8 cellular contexts compared by ENCODE assay signal in the genomic region with DNA sequence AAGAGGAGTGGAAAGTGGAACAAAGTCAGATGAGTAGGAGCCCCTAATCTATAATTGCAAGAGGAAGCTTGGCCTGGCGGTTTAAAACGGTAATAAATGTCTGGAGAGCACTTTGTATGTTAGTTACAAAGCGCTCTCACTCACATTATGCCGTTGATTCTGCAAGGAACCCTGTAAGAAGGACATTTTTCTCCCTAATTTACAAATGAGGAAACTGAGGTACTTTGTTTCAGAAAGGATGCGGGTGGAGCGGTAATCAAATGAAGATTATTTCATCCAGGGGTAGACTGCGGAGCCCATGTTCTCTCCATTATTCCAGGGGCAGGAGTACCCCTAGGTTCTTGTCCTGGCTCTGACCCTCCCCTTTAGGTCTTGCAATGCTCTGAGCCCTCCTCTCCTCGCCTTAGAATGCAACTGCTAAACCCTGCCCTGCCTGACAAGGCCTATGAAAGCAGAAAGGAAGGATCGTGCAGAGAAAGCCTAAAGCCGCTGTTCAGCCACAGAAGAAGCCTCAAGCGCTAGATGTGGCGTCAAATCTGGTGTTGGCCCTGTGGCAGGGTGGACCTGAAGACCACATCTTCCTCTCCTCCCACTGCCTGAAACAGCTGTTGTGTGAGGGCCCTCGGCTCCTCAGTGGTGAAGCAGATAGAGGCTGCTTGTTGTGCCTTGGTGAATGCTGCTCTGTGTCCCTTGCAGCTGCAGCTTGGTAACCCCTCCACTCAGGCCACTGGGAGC. TPM values are rescaled to one million over a fixed set of nuclear protein-coding genes. Genes with fewer than 3 reads are reported as not detected.
DNase-seq lines count a peak whose midpoint lies in the region; ATAC-seq, FAIRE-seq and TF ChIP-seq lines count a peak whose summit lies in the region.

No MANE protein-coding gene starts in this region.

- peaks cover 8% of the 10 kb centered on the region for H3K4me1 Mint-ChIP-seq in astrocyte (ENCODE audit: low read depth, unreplicated experiment)
- peaks cover 34% of the 10 kb centered on the region for H3K4me1 Mint-ChIP-seq in memory B cell

- TF ChIP-seq CTCF in astrocyte (IDR thresholded peaks at IDR 0.05; ENCODE audit: insufficient read depth, low read depth, low read length) = no peak
- no peak for TF ChIP-seq CTCF in upper lobe of right lung (IDR thresholded peaks at IDR 0.05)

- H3K9me3 Mint-ChIP-seq in astrocyte (ENCODE audit: unreplicated experiment) (peaks cover 2% of the 10 kb centered on the region), memory B cell (no peaks in the 10 kb centered on the region)

- H3K9me3 ChIP-seq in astrocyte (ENCODE audit: insufficient read depth, low read depth, low read length) (no peaks in the 10 kb centered on the region), upper lobe of right lung (no peaks in the 10 kb centered on the region)

- H3K4me2 ChIP-seq in astrocyte (ENCODE audit: low read length) = peak overlapping the region; percentile 98

- ATAC-seq in memory B cell (ENCODE audit: low read depth) (no peak), upper lobe of right lung (no peak)

- peak overlapping the region; percentile 83 for H2AFZ ChIP-seq in astrocyte (ENCODE audit: low read depth, low read length)

- peak overlapping the region; percentile 67 for H3K4me3 ChIP-seq in astrocyte (ENCODE audit: insufficient read depth, low read depth, low read length)
- peak overlapping the region; percentile 85 for H3K4me3 ChIP-seq in upper lobe of right lung

- H3K27me3 Mint-ChIP-seq in astrocyte (ENCODE audit: low read depth, unreplicated experiment) = no peaks in the 10 kb centered on the region
- no peaks in the 10 kb centered on the region for H3K27me3 Mint-ChIP-seq in memory B cell

- peak overlapping the region; percentile 69 for H3K9ac ChIP-seq in astrocyte (ENCODE audit: low read length)

- H3K36me3 ChIP-seq in astrocyte (ENCODE audit: insufficient read depth, low read length) (no peaks in the 10 kb centered on the region), upper lobe of right lung (peaks cover under 1% of the 10 kb centered on the region)

- H3K4me3 Mint-ChIP-seq in astrocyte (ENCODE audit: unreplicated experiment) (peak overlapping the region; percentile 91), memory B cell (peak overlapping the region; percentile 99)

- H3K27ac ChIP-seq in astrocyte (ENCODE audit: low read depth, low read length) (no peak overlapping the region), upper lobe of right lung (peak overlapping the region; percentile 60)

- H3K27ac Mint-ChIP-seq in astrocyte (ENCODE audit: unreplicated experiment) = peak overlapping the region; percentile 84
- H3K27ac Mint-ChIP-seq in memory B cell = peak overlapping the region; percentile 96

- FAIRE-seq in astrocyte (lab: Jason Lieb, UNC) = no peak

- H3K36me3 Mint-ChIP-seq in astrocyte (ENCODE audit: low read depth, unreplicated experiment) (peaks cover 15% of the 10 kb centered on the region), memory B cell (peaks cover 7% of the 10 kb centered on the region)

- peaks cover 7% of the 10 kb centered on the region for H3K79me2 ChIP-seq in astrocyte (ENCODE audit: insufficient read depth, low read length)

- intact Hi-C loops in upper lobe of right lung (cut with DNase I) = no loop called here

- H3K27me3 ChIP-seq in astrocyte (ENCODE audit: insufficient read depth, low read length) = no peaks in the 10 kb centered on the region
- no peaks in the 10 kb centered on the region for H3K27me3 ChIP-seq in upper lobe of right lung

- peaks cover 18% of the 10 kb centered on the region for H4K20me1 ChIP-seq in astrocyte (ENCODE audit: insufficient read depth, low read length)

- DNase-seq in C1 segment of cervical spinal cord (lab: John Stamatoyannopoulos, UW) (peak in 12 of 14 donors; percentile 10 to 77 (median 64)), KG1 (lab: John Stamatoyannopoulos, UW) (peak; percentile 62), astrocyte (ENCODE audit: low read depth) (no peak), memory B cell (ENCODE audit: low spot score in 2 of 2) (peak in 1 of 2 donors; percentile 20), upper lobe of right lung (no peak), NCI-H2196 treated with DMSO at 0.1 percent for 48 hours (lab: John Stamatoyannopoulos, UW; ENCODE audit: unreplicated experiment) (no peak)
- no peak for DNase-seq in activated CD4-positive, CD25-positive, alpha-beta regulatory T cell treated with anti-CD3 and anti-CD28 coated beads, Interleukin-2, amount 50 U/mL, for 72 hours
- no peak for DNase-seq in activated CD4-positive, alpha-beta T cell treated with anti-CD3 and anti-CD28 coated beads for 1 hour

- H3K4me1 ChIP-seq in astrocyte (ENCODE audit: insufficient read depth, low read length) (peaks cover 7% of the 10 kb centered on the region), upper lobe of right lung (peaks cover 9% of the 10 kb centered on the region)

RNA-seq across cellular contexts. Expression of gene PACC1, which starts 0.6 kb away (rescaled TPM):
- total RNA-seq in astrocyte (16.9 and 18.8 TPM in 2 replicates), upper lobe of right lung (9.7 TPM)

RNA-seq across cellular contexts. Expression of gene NENF, which starts 17.4 kb away (rescaled TPM):
- total RNA-seq in astrocyte (34.4 and 38.8 TPM in 2 replicates), upper lobe of right lung (45.6 TPM)

Comparison
In these comparisons a context has a peak if more than half of its experiments do, and no peak if none do; other contexts are left out.
1. DNase-seq: peak in C1 segment of cervical spinal cord (12 of 14) and KG1 (single experiment); none in astrocyte (single experiment), upper lobe of right lung (single experiment), NCI-H2196 treated with DMSO at 0.1 percent for 48 hours (single experiment), activated CD4-positive, CD25-positive, alpha-beta regulatory T cell treated with anti-CD3 and anti-CD28 coated beads, Interleukin-2, amount 50 U/mL, for 72 hours (single experiment) and activated CD4-positive, alpha-beta T cell treated with anti-CD3 and anti-CD28 coated beads for 1 hour (single experiment).